ENCODE assay signal across 3 cellular contexts in genomic region chr16:88330971-88331890, GRCh38.
TF ChIP-seq lines count a peak whose summit lies in the region.

No MANE protein-coding gene starts in this region.

TF ChIP-seq in SK-N-SH, 30 proteins besides CTCF, POLR2A, EP300 and RAD21:
- TF ChIP-seq ZBTB33 (IDR thresholded peaks at IDR 0.05; ENCODE audit: borderline replicate concordance, low read depth), result no peak
- no peak for TF ChIP-seq SIN3A (IDR thresholded peaks at IDR 0.05; ENCODE audit: borderline replicate concordance, low read depth, low read length)
- TF ChIP-seq EZH2phosphoT487 (IDR thresholded peaks at IDR 0.05; ENCODE audit: borderline replicate concordance, low read depth), result no peak
- TF ChIP-seq CHD2 (IDR thresholded peaks at IDR 0.05; ENCODE audit: low read length, partially characterized antibody), result no peak
- TF ChIP-seq YY1 (IDR thresholded peaks at IDR 0.05; ENCODE audit: low read depth), result no peak

TF ChIP-seq in SK-N-SH treated with all-trans-retinoic acid at 6 μM for 48 hours, 23 proteins besides CTCF, POLR2A, EP300 and RAD21:
- no peak for TF ChIP-seq ARNTL (CRISPR knock-in tag; IDR thresholded peaks at IDR 0.05; ENCODE audit: borderline replicate concordance, low read depth)
- no peak for TF ChIP-seq TSHZ2 (CRISPR knock-in tag; IDR thresholded peaks at IDR 0.05)
- no peak for TF ChIP-seq ZNF565 (CRISPR knock-in tag; conservative IDR thresholded peaks at IDR 0.05; ENCODE audit: low read depth)
- no peak for TF ChIP-seq CSDC2 (CRISPR knock-in tag; IDR thresholded peaks at IDR 0.05)
- no peak for TF ChIP-seq CREB5 (CRISPR knock-in tag; IDR thresholded peaks at IDR 0.05; ENCODE audit: low read depth)
- no peak for TF ChIP-seq TOX (CRISPR knock-in tag; IDR thresholded peaks at IDR 0.05; ENCODE audit: borderline replicate concordance)
- no peak for TF ChIP-seq BACH2 (CRISPR knock-in tag; IDR thresholded peaks at IDR 0.05; ENCODE audit: borderline replicate concordance)
- TF ChIP-seq GLIS3 (CRISPR knock-in tag; IDR thresholded peaks at IDR 0.05), result no peak

TF ChIP-seq in GM12878, 131 proteins besides CTCF, POLR2A, EP300 and RAD21:
- TF ChIP-seq PRDM15 (CRISPR knock-in tag; IDR thresholded peaks at IDR 0.05) (no peak), USF1 (IDR thresholded peaks at IDR 0.05; ENCODE audit: borderline replicate concordance, extremely low read length, insufficient read depth, low read depth, low read length) (no peak), SPI1 (IDR thresholded peaks at IDR 0.05; ENCODE audit: borderline replicate concordance, insufficient read depth, low read depth, low read length) (no peak), RBBP5 (conservative IDR thresholded peaks at IDR 0.05) (no peak), FOS (IDR thresholded peaks at IDR 0.05; ENCODE audit: borderline replicate concordance, extremely low read depth, insufficient read length) (no peak), RUNX3 (IDR thresholded peaks at IDR 0.05; ENCODE audit: low read length) (no peak), RAD51 (IDR thresholded peaks at IDR 0.05) (no peak), ZBED1 (IDR thresholded peaks at IDR 0.05; ENCODE audit: borderline replicate concordance) (no peak), YY1 (IDR thresholded peaks at IDR 0.05; ENCODE audit: low read depth, low read length) (no peak), SREBF1 (IDR thresholded peaks at IDR 0.05; ENCODE audit: low read length) (no peak), KLF5 (IDR thresholded peaks at IDR 0.05; ENCODE audit: partially characterized antibody) (no peak), NBN (IDR thresholded peaks at IDR 0.05) (no peak), CEBPB (IDR thresholded peaks at IDR 0.05; ENCODE audit: borderline replicate concordance in 1 of 2, low read depth in 2 of 2, low read length in 2 of 2) (no peak), IKZF1 (conservative IDR thresholded peaks at IDR 0.05) (no peak), ZNF622 (IDR thresholded peaks at IDR 0.05) (no peak), CHD2 (IDR thresholded peaks at IDR 0.05; ENCODE audit: borderline replicate concordance, low read depth, low read length) (no peak), BCLAF1 (IDR thresholded peaks at IDR 0.05) (no peak), RELB (IDR thresholded peaks at IDR 0.05; ENCODE audit: low read depth) (no peak), E2F8 (IDR thresholded peaks at IDR 0.05; ENCODE audit: low read depth, partially characterized antibody) (no peak), MAX (IDR thresholded peaks at IDR 0.05; ENCODE audit: low read depth, low read length) (no peak)
